Comparison of ENCODE assay signal across 18 cellular contexts in genomic region chr17:73028311-73028755, GRCh38.
DNase-seq lines count a peak whose midpoint lies in the region; ATAC-seq, FAIRE-seq and TF ChIP-seq lines count a peak whose summit lies in the region.
"Had no signal": no experiment of that assay in that cellular context is flagged by ENCODE, and none has a peak within 500 bp of the region (broad histone marks: within the 10 kb centered on the region; RNA-seq: fewer than 3 reads in every experiment).

No MANE protein-coding gene starts in this region.

- H3F3A ChIP-seq in PC-9 (ENCODE audit: insufficient read depth, low read depth) = no peaks in the 10 kb centered on the region

- TF ChIP-seq POLR2A in GM12892 (IDR thresholded peaks at IDR 0.05; ENCODE audit: low read depth, low read length) = no peak

- H3K14ac ChIP-seq in neuronal stem cell (ENCODE audit: low read length) = no peak overlapping the region

- no peak overlapping the region for H2AK5ac ChIP-seq in neuronal stem cell (ENCODE audit: low read depth, low read length)

- H3K36me3 ChIP-seq in WERI-Rb-1 (no peaks in the 10 kb centered on the region; the same call in 1 of the 2 replicates), neuronal stem cell (replicated peaks in 1 of 2; ENCODE audit: control insufficient read depth in 2 of 2, insufficient read depth in 2 of 2, low read length in 2 of 2) (no peaks in the 10 kb centered on the region), PC-9 (ENCODE audit: low read depth) (no peaks in the 10 kb centered on the region)

- peaks cover 5% of the 10 kb centered on the region for H3K9me3 ChIP-seq in WERI-Rb-1 (ENCODE audit: severe bottlenecking)
- H3K9me3 ChIP-seq in neuronal stem cell (replicated peaks in 1 of 2; ENCODE audit: control insufficient read depth in 2 of 2, insufficient read depth in 1 of 2, low read depth in 1 of 2, low read length in 2 of 2) = peaks cover 0 to 2% of the 10 kb centered on the region in 2 donors
- H3K9me3 ChIP-seq in PC-9 (ENCODE audit: insufficient read depth, low read depth) = no peaks in the 10 kb centered on the region
- H3K9me3 ChIP-seq: esophagus muscularis mucosa, mucosa of descending colon had no signal

- no CpG with 5 or more reads among the region's 3 CpGs for WGBS in neuronal stem cell (ENCODE audit: extremely low coverage in 2 of 2, insufficient read length in 2 of 2, insufficient replicate concordance in 1 of 2), 2 donors

- H3K4me3 ChIP-seq in WERI-Rb-1 (ENCODE audit: low read depth, low read length) (no peak overlapping the region), neuronal stem cell (ENCODE audit: low read length in 2 of 2) (no peak overlapping the region), PC-9 (no peak overlapping the region)
- H3K4me3 ChIP-seq: esophagus muscularis mucosa, mucosa of descending colon had no signal

- no peak for ATAC-seq in GM19397 (IDR thresholded peaks at IDR 0.05; ENCODE audit: unreplicated experiment)
- ATAC-seq: mucosa of descending colon had no signal

- H4K8ac ChIP-seq in neuronal stem cell (ENCODE audit: low read depth, low read length) = no peak overlapping the region

- H3K79me2 ChIP-seq in PC-9 (ENCODE audit: low read depth) = no peaks in the 10 kb centered on the region

- H3K27me3 ChIP-seq in WERI-Rb-1 (ENCODE audit: insufficient read depth, low read depth, severe bottlenecking) = no peaks in the 10 kb centered on the region
- no peaks in the 10 kb centered on the region for H3K27me3 ChIP-seq in neuronal stem cell (ENCODE audit: control insufficient read depth in 3 of 3, insufficient read depth in 3 of 3, low read depth in 1 of 3, low read length in 3 of 3)
- H3K27me3 ChIP-seq in PC-9 (ENCODE audit: insufficient read depth, low read depth) = no peaks in the 10 kb centered on the region
- H3K27me3 ChIP-seq: esophagus muscularis mucosa had no signal

- peaks cover 0 to 4% of the 10 kb centered on the region in 2 donors for H3K4me1 ChIP-seq in neuronal stem cell (ENCODE audit: control insufficient read depth in 2 of 2, insufficient read depth in 1 of 2, low read depth in 1 of 2, low read length in 2 of 2)
- H3K4me1 ChIP-seq in PC-9 (replicated peaks; ENCODE audit: insufficient read depth) = no peaks in the 10 kb centered on the region

- no peaks in the 10 kb centered on the region for H3K79me1 ChIP-seq in neuronal stem cell (ENCODE audit: low read depth, low read length)

- H3K9me2 ChIP-seq in PC-9 (ENCODE audit: insufficient read depth) = no peaks in the 10 kb centered on the region

- H2AFZ ChIP-seq in neuronal stem cell (ENCODE audit: low read length) (no peak overlapping the region), PC-9 (no peak overlapping the region)

- H2BK5ac ChIP-seq in neuronal stem cell (ENCODE audit: low read length) = no peak overlapping the region

- TF ChIP-seq CTCF in WERI-Rb-1 (IDR thresholded peaks at IDR 0.05; ENCODE audit: low read depth, low read length) (no peak), PC-9 (conservative IDR thresholded peaks at IDR 0.05) (no peak)

- H3K4ac ChIP-seq in neuronal stem cell (ENCODE audit: low read length) = no peak overlapping the region

- H2BK15ac ChIP-seq in neuronal stem cell (ENCODE audit: low read length) = no peak overlapping the region

- H3K27ac ChIP-seq in WERI-Rb-1 (peak overlapping the region; percentile 46), neuronal stem cell (replicated peaks; ENCODE audit: low read length) (no peak overlapping the region), PC-9 (no peak overlapping the region)
- H3K27ac ChIP-seq: esophagus muscularis mucosa had no signal

- no peak overlapping the region for H3K23ac ChIP-seq in neuronal stem cell (ENCODE audit: low read depth, low read length, poor library complexity)

- no peaks in the 10 kb centered on the region for H4K20me1 ChIP-seq in PC-9 (ENCODE audit: insufficient read depth)

- no peak overlapping the region for H2BK12ac ChIP-seq in neuronal stem cell (ENCODE audit: low read length)

- DNase-seq in DMS 273 (lab: John Stamatoyannopoulos, UW; ENCODE audit: unreplicated experiment) (peak; percentile 73), WERI-Rb-1 (peak; percentile 33), glomerular visceral epithelial cell (ENCODE audit: extremely low spot score) (peak; percentile 18), myocyte (ENCODE audit: low read depth) (peak; percentile 74), neuronal stem cell (ENCODE audit: low spot score) (no peak), GM12892 (ENCODE audit: insufficient read length) (no peak), PC-9 (no peak)
- DNase-seq: activated CD4-positive, alpha-beta T cell treated with anti-CD3 and anti-CD28 coated beads, Interleukin-2, amount 10 ng/mL, durations not matched to agents 7 days and 5 days; C1 segment of cervical spinal cord; cerebellar nuclear complex; DND-41; KG1; mucosa of descending colon; NCI-H1417 treated with DMSO at 0.1 percent for 48 hours; SHP77; stimulated activated CD4-positive, alpha-beta T cell treated with anti-CD3 and anti-CD28 coated beads, Interleukin-2, amount 100 ng/mL, for 24 hours had no signal

- CTCF ChIA-PET in PC-9 (lab: Charles Lee) = no interaction called here

- no peak overlapping the region for H3K18ac ChIP-seq in neuronal stem cell (ENCODE audit: low read length)

- no peak for FAIRE-seq in GM12892 (lab: Jason Lieb, UNC)

- BruUV-seq in PC-9 (replicated peaks; lab: Mats Ljungman, UMichigan) = no TSS peak

- no peak overlapping the region for H4K91ac ChIP-seq in neuronal stem cell (ENCODE audit: low read depth, low read length, poor library complexity)

- POLR2A ChIA-PET in PC-9 (lab: Charles Lee; ENCODE audit: unreplicated experiment) = no interaction called here

- H3K4me2 ChIP-seq in neuronal stem cell (ENCODE audit: insufficient read depth, low read length, poor library complexity, severe bottlenecking) (no peak overlapping the region), PC-9 (no peak overlapping the region)

- H2BK120ac ChIP-seq in neuronal stem cell (ENCODE audit: low read depth, low read length) = no peak overlapping the region

- intact Hi-C loops in PC-9 (cut with micrococcal nuclease; ENCODE audit: unreplicated experiment) = no loop called here

- H3K9ac ChIP-seq in neuronal stem cell (ENCODE audit: low read depth, low read length, poor library complexity) = no peak overlapping the region

Comparison
In these comparisons a context has a peak if more than half of its experiments do, and no peak if none do; other contexts are left out.
1. DNase-seq: peak in DMS 273 (single experiment), WERI-Rb-1 (single experiment), glomerular visceral epithelial cell (single experiment) and myocyte (single experiment); none in neuronal stem cell (single experiment), GM12892 (single experiment) and PC-9 (0 of 2).